In genomic region chr20:32512047-32512385, GRCh38 we compare ENCODE assay signal across 1 cellular context.
TF ChIP-seq lines count a peak whose summit lies in the region.

No MANE protein-coding gene starts in this region.

TF ChIP-seq in HepG2, 621 proteins besides CTCF, POLR2A, EP300 and RAD21:
- TF ChIP-seq ZNF17 (CRISPR knock-in tag; IDR thresholded peaks at IDR 0.05) (no peak), DDIT3 (CRISPR knock-in tag; IDR thresholded peaks at IDR 0.05) (no peak), MED8 (CRISPR knock-in tag; IDR thresholded peaks at IDR 0.05; ENCODE audit: insufficient replicate concordance) (no peak), ZNF629 (CRISPR knock-in tag; conservative IDR thresholded peaks at IDR 0.05) (no peak), ATRX (CRISPR knock-in tag; IDR thresholded peaks at IDR 0.05; ENCODE audit: borderline replicate concordance) (no peak), CHD2 (IDR thresholded peaks at IDR 0.05; ENCODE audit: low read depth, low read length) (no peak), RFXAP (CRISPR knock-in tag; IDR thresholded peaks at IDR 0.05; ENCODE audit: borderline replicate concordance) (no peak), ZNF224 (CRISPR knock-in tag; IDR thresholded peaks at IDR 0.05) (no peak), KAT7 (CRISPR knock-in tag; IDR thresholded peaks at IDR 0.05; ENCODE audit: borderline replicate concordance) (no peak), ZNF260 (CRISPR knock-in tag; IDR thresholded peaks at IDR 0.05; ENCODE audit: borderline replicate concordance, low read depth) (no peak), ZNF33B (CRISPR knock-in tag; IDR thresholded peaks at IDR 0.05) (no peak), GABPB1 (CRISPR knock-in tag; IDR thresholded peaks at IDR 0.05) (no peak), HOXD1 (CRISPR knock-in tag; IDR thresholded peaks at IDR 0.05) (0 out of 2 replicates have a peak, but pooled peaks have one; percentile 40), ZSCAN12 (CRISPR knock-in tag; IDR thresholded peaks at IDR 0.05) (no peak), MXI1 (IDR thresholded peaks at IDR 0.05; ENCODE audit: borderline replicate concordance, low read depth, low read length) (no peak), ZNF180 (CRISPR knock-in tag; IDR thresholded peaks at IDR 0.05; ENCODE audit: borderline replicate concordance, low read depth) (peak; percentile 98; the same call in 1 of the 2 replicates), DMTF1 (CRISPR knock-in tag; IDR thresholded peaks at IDR 0.05) (no peak), PATZ1 (CRISPR knock-in tag; IDR thresholded peaks at IDR 0.05) (peak; percentile 10; the same call in 1 of the 2 replicates), STAG1 (CRISPR knock-in tag; IDR thresholded peaks at IDR 0.05) (peak; percentile 18; the same call in 1 of the 2 replicates), ZSCAN31 (CRISPR knock-in tag; IDR thresholded peaks at IDR 0.05; ENCODE audit: low read depth) (no peak), MAFF (IDR thresholded peaks at IDR 0.05; ENCODE audit: low read depth, low read length) (no peak), XBP1 (CRISPR knock-in tag; IDR thresholded peaks at IDR 0.05) (no peak), ELF1 (CRISPR knock-in tag; IDR thresholded peaks at IDR 0.05) (no peak), ZNF580 (CRISPR knock-in tag; IDR thresholded peaks at IDR 0.05; ENCODE audit: borderline replicate concordance, low read depth) (no peak), ZNF720 (CRISPR knock-in tag; IDR thresholded peaks at IDR 0.05) (no peak)
